21 cellular contexts compared by ENCODE assay signal in the genomic region with DNA sequence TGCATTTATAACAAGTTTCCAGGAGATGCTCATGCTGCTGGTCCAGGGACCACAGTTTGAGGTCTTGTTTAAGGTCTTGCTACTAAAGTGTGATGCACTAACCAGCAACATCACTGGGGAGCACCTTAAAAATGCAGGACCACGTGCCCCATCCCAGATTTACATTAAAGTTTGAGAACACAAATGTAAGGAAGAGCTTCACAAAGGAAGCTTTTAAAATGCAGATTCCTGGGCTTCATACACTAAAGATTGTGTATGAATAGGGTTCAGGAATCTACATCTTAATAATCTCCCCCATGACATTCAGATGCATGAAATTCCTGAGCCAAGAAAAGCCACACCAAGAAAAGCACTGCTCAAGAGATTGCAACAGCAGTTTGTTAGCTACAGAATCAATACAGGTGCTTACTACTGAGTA.
"Had no signal": no experiment of that assay in that cellular context is flagged by ENCODE, and none has a peak within 500 bp of the region (broad histone marks: within the 10 kb centered on the region; RNA-seq: fewer than 3 reads in every experiment).

No MANE protein-coding gene starts in this region.

- ATAC-seq: gastroesophageal sphincter; left cardiac atrium; lower lobe of right lung; natural killer cell; sciatic nerve; stimulated activated memory B cell treated with anti-CD40 and anti-IgM and Interleukin-4, amounts not matched to agents 10 μg/mL and 1 μg/mL and 100 μg/mL, for 72 hours; upper lobe of right lung had no signal

- DNase-seq: cortex of kidney; dorsolateral prefrontal cortex; effector CD8-positive, alpha-beta T cell; foreskin fibroblast; glutamatergic neuron; immature natural killer cell; left cardiac atrium; left ventricle myocardium inferior; lower lobe of right lung; natural killer cell; posterior cingulate gyrus; spleen; stimulated activated CD4-positive, alpha-beta T cell treated with anti-CD3 and anti-CD28 coated beads, Interleukin-15, amount 100 ng/mL, for 24 hours; stimulated activated CD4-positive, alpha-beta T cell treated with anti-CD3 and anti-CD28 coated beads, Interleukin-1b, Interleukin-23, amount 100 ng/mL, for 48 hours; stimulated activated CD4-positive, alpha-beta T cell treated with anti-CD3 and anti-CD28 coated beads, Interleukin-4, amount 100 ng/mL, for 24 hours; upper lobe of right lung had no signal

- H3K27me3 ChIP-seq: esophagus muscularis mucosa, gastroesophageal sphincter, spleen, tibial nerve, upper lobe of right lung had no signal

- H3K27ac ChIP-seq: dorsolateral prefrontal cortex, esophagus muscularis mucosa, gastroesophageal sphincter, left ventricle myocardium inferior, lower lobe of right lung, spleen, tibial nerve, upper lobe of right lung had no signal

- H3K4me1 ChIP-seq: lower lobe of right lung, spleen, upper lobe of right lung had no signal

- H3K36me3 ChIP-seq: esophagus muscularis mucosa, gastroesophageal sphincter, left ventricle myocardium inferior, lower lobe of right lung, spleen, tibial nerve, upper lobe of right lung had no signal

- H3K4me3 ChIP-seq: dorsolateral prefrontal cortex, esophagus muscularis mucosa, gastroesophageal sphincter, left ventricle myocardium inferior, lower lobe of right lung, spleen, tibial nerve, upper lobe of right lung had no signal

- H3K9me3 ChIP-seq: esophagus muscularis mucosa, gastroesophageal sphincter, left ventricle myocardium inferior, lower lobe of right lung, spleen, tibial nerve, upper lobe of right lung had no signal
